In genomic region chr17:74417178-74418045, GRCh38 we compare ENCODE assay signal across 8 cellular contexts. TPM values are rescaled to one million over a fixed set of nuclear protein-coding genes. Genes with fewer than 3 reads are reported as not detected.
A peak's percentile ranks its signal among the peaks of the same experiment; 100 is the strongest.
DNase-seq lines count a peak whose midpoint lies in the region; ATAC-seq and TF ChIP-seq lines count a peak whose summit lies in the region.
"Had no signal": no experiment of that assay in that cellular context is flagged by ENCODE, and none has a peak within 500 bp of the region (broad histone marks: within the 10 kb centered on the region; RNA-seq: fewer than 3 reads in every experiment).

No MANE protein-coding gene starts in this region.

- no peak overlapping the region for H2BK15ac ChIP-seq in H9 (ENCODE audit: low read depth, low read length)

- no peak overlapping the region for H3T11ph ChIP-seq in H9 (ENCODE audit: low read length)

- no peaks in the 10 kb centered on the region for H3K79me1 ChIP-seq in H9 (ENCODE audit: insufficient read depth, low read depth, low read length, poor library complexity, severe bottlenecking)

- no peak overlapping the region for H2AFZ ChIP-seq in H9 (ENCODE audit: low read length)
- H2AFZ ChIP-seq in PC-9 = no peak overlapping the region
- H2AFZ ChIP-seq in MM.1S (ENCODE audit: low read length) = no peak overlapping the region

- peak; percentile 62 for ATAC-seq in GM18502 (IDR thresholded peaks at IDR 0.05; ENCODE audit: poor library complexity, unreplicated experiment)

- no peak overlapping the region for H3K4me3 Mint-ChIP-seq in H9
- no peak overlapping the region for H3K4me3 Mint-ChIP-seq in activated CD4-positive, alpha-beta T cell treated with anti-CD3 and anti-CD28 coated beads, Interleukin-2, amount 10 ng/mL, durations not matched to agents 7 days and 5 days
- H3K4me3 Mint-ChIP-seq: IgD-negative memory B cell had no signal

- H4K20me1 ChIP-seq in H9 (ENCODE audit: control insufficient read depth, insufficient read depth, insufficient read length) (no peaks in the 10 kb centered on the region), PC-9 (ENCODE audit: insufficient read depth) (no peaks in the 10 kb centered on the region), MM.1S (ENCODE audit: insufficient read depth, low read length) (no peaks in the 10 kb centered on the region)

- peak overlapping the region in 2 of 3 experiments; percentile 15 to 97; a peak in 2 of 7 replicates for H3K27ac Mint-ChIP-seq in H9
- no peak overlapping the region for H3K27ac Mint-ChIP-seq in activated CD4-positive, alpha-beta T cell treated with anti-CD3 and anti-CD28 coated beads, Interleukin-2, amount 10 ng/mL, durations not matched to agents 7 days and 5 days
- H3K27ac Mint-ChIP-seq: IgD-negative memory B cell had no signal

- no CpG with 5 or more reads among the region's 12 CpGs for WGBS in H9 (ENCODE audit: extremely low coverage, insufficient read length, low lambda C conversion rate)

- H4K91ac ChIP-seq in H9 (ENCODE audit: insufficient read length, low read depth, low read length) = no peak overlapping the region

- peaks cover 6 to 15% of the 10 kb centered on the region in 2 experiments for H3K4me1 Mint-ChIP-seq in H9
- H3K4me1 Mint-ChIP-seq in activated CD4-positive, alpha-beta T cell treated with anti-CD3 and anti-CD28 coated beads, Interleukin-2, amount 10 ng/mL, durations not matched to agents 7 days and 5 days = no peaks in the 10 kb centered on the region

- H2BK12ac ChIP-seq in H9 (ENCODE audit: insufficient read length, low read depth, low read length) = no peak overlapping the region

- no peak overlapping the region for H2AK5ac ChIP-seq in H9 (ENCODE audit: insufficient read length, low read length)

- peaks cover 0 to 1% (median 0%) of the 10 kb centered on the region in 3 experiments; a peak in 2 of 7 replicates for H3K36me3 Mint-ChIP-seq in H9 (ENCODE audit: insufficient read depth in 1 of 3, low read depth in 3 of 3)
- no peaks in the 10 kb centered on the region for H3K36me3 Mint-ChIP-seq in activated CD4-positive, alpha-beta T cell treated with anti-CD3 and anti-CD28 coated beads, Interleukin-2, amount 10 ng/mL, durations not matched to agents 7 days and 5 days (ENCODE audit: low read depth)
- H3K36me3 Mint-ChIP-seq: IgD-negative memory B cell had no signal

- CTCF ChIA-PET in PC-9 (lab: Charles Lee) = interaction anchor here (1.3 kb wide), 1 partner anchor 37 kb away, joined by 8 read pairs; no protein-coding TSS in a partner anchor
- CTCF ChIA-PET in activated CD4-positive, alpha-beta T cell treated with anti-CD3 and anti-CD28 coated beads, Interleukin-2, amount 10 ng/mL, durations not matched to agents 7 days and 5 days (lab: Charles Lee) = interaction anchor here (0.6 to 1.4 kb wide), 3 partner anchors 48 to 215 kb away, joined by 3 to 4 read pairs (median 3); no protein-coding TSS in a partner anchor

- H3K56ac ChIP-seq in H9 (ENCODE audit: insufficient read length, low read depth, low read length) = no peak overlapping the region

- H3K36me3 ChIP-seq in PC-9 (ENCODE audit: low read depth) (no peaks in the 10 kb centered on the region), mucosa of stomach (ENCODE audit: control insufficient read depth, insufficient read depth, low read length) (no peaks in the 10 kb centered on the region), MM.1S (replicated peaks; ENCODE audit: insufficient read depth, low read length) (no peaks in the 10 kb centered on the region)

- no peak overlapping the region for H3K18ac ChIP-seq in H9 (ENCODE audit: insufficient read length, low read depth, low read length)

- no peaks in the 10 kb centered on the region for H3K4me1 ChIP-seq in H9 (ENCODE audit: insufficient read depth, low read length)
- peaks cover 13% of the 10 kb centered on the region for H3K4me1 ChIP-seq in PC-9 (replicated peaks; ENCODE audit: insufficient read depth)
- peaks cover 23% of the 10 kb centered on the region for H3K4me1 ChIP-seq in mucosa of stomach (ENCODE audit: control insufficient read depth, insufficient read depth, low read length)
- peaks cover 7% of the 10 kb centered on the region; the same call in 1 of the 2 replicates for H3K4me1 ChIP-seq in MM.1S (ENCODE audit: low read length)

- peak; percentile 56 for DNase-seq in H9
- DNase-seq in PC-9 = peak; percentile 37 to 81
- no peak for DNase-seq in NCI-H128 (lab: John Stamatoyannopoulos, UW; ENCODE audit: unreplicated experiment)
- DNase-seq in MM.1S = no peak
- no peak for DNase-seq in activated CD4-positive, alpha-beta T cell treated with anti-CD3 and anti-CD28 coated beads, Interleukin-2, amount 10 ng/mL, durations not matched to agents 7 days and 5 days

- no peaks in the 10 kb centered on the region for H3K23me2 ChIP-seq in H9 (ENCODE audit: insufficient read length, low read depth, low read length, poor library complexity, severe bottlenecking)

- H2BK20ac ChIP-seq in H9 (ENCODE audit: low read depth, low read length, poor library complexity, severe bottlenecking) = no peak overlapping the region

- no peaks in the 10 kb centered on the region for H3K9me3 ChIP-seq in H9 (ENCODE audit: control insufficient read depth, low read depth, low read length)
- no peaks in the 10 kb centered on the region for H3K9me3 ChIP-seq in PC-9 (ENCODE audit: insufficient read depth, low read depth)
- no peaks in the 10 kb centered on the region for H3K9me3 ChIP-seq in mucosa of stomach (ENCODE audit: control insufficient read depth, low read length)
- no peaks in the 10 kb centered on the region for H3K9me3 ChIP-seq in MM.1S (replicated peaks; ENCODE audit: insufficient read depth, low read length)

- H4K8ac ChIP-seq in H9 (replicated peaks; ENCODE audit: insufficient read length, low read depth, low read length) = no peak overlapping the region

- POLR2A ChIA-PET in PC-9 (lab: Charles Lee; ENCODE audit: unreplicated experiment) = interaction anchor here (1.0 kb wide), 1 partner anchor 23 kb away, joined by 5 read pairs; no protein-coding TSS in a partner anchor
- POLR2A ChIA-PET in activated CD4-positive, alpha-beta T cell treated with anti-CD3 and anti-CD28 coated beads, Interleukin-2, amount 10 ng/mL, durations not matched to agents 7 days and 5 days (lab: Charles Lee) = no interaction called here

- no peak overlapping the region for H3K14ac ChIP-seq in H9 (ENCODE audit: insufficient read depth, low read length)

- H2BK120ac ChIP-seq in H9 (ENCODE audit: low read depth, low read length, poor library complexity, severe bottlenecking) = no peak overlapping the region

- TF ChIP-seq CTCF in H9 (conservative IDR thresholded peaks at IDR 0.05) (no peak), PC-9 (conservative IDR thresholded peaks at IDR 0.05) (no peak), MM.1S (IDR thresholded peaks at IDR 0.05; ENCODE audit: low read length) (no peak)

- H3K9me3 Mint-ChIP-seq in H9 = peaks cover under 1 to 2% of the 10 kb centered on the region in 2 experiments; a peak in 3 of 5 replicates
- H3K9me3 Mint-ChIP-seq in activated CD4-positive, alpha-beta T cell treated with anti-CD3 and anti-CD28 coated beads, Interleukin-2, amount 10 ng/mL, durations not matched to agents 7 days and 5 days = no peaks in the 10 kb centered on the region

- H3K9ac ChIP-seq in H9 (ENCODE audit: extremely low read depth, insufficient read length, low read length) = no peak overlapping the region
- H3K9ac ChIP-seq in mucosa of stomach (ENCODE audit: low read length) = peak overlapping the region; percentile 23
- no peak overlapping the region for H3K9ac ChIP-seq in MM.1S (ENCODE audit: low read length)

- no peak overlapping the region for H2BK5ac ChIP-seq in H9 (ENCODE audit: insufficient read length, low read length)

- no peak overlapping the region for H3K27ac ChIP-seq in H9 (ENCODE audit: insufficient read length, low read depth, low read length)
- no peak overlapping the region for H3K27ac ChIP-seq in PC-9
- no peak overlapping the region for H3K27ac ChIP-seq in MM.1S (ENCODE audit: low read length)

- intact Hi-C loops in PC-9 (cut with micrococcal nuclease; ENCODE audit: unreplicated experiment) = no loop called here

- H3K9me2 ChIP-seq in PC-9 (ENCODE audit: insufficient read depth) = no peaks in the 10 kb centered on the region
- H3K9me2 ChIP-seq in MM.1S (replicated peaks; ENCODE audit: insufficient read depth, low read length) = no peaks in the 10 kb centered on the region

- H3K79me2 ChIP-seq in H9 (ENCODE audit: insufficient read depth, low read length) (no peaks in the 10 kb centered on the region), PC-9 (ENCODE audit: low read depth) (no peaks in the 10 kb centered on the region), MM.1S (ENCODE audit: low read length) (no peaks in the 10 kb centered on the region)

- H3K27me3 ChIP-seq in H9 (ENCODE audit: insufficient read depth, low read length) (no peaks in the 10 kb centered on the region), PC-9 (ENCODE audit: insufficient read depth, low read depth) (no peaks in the 10 kb centered on the region), mucosa of stomach (ENCODE audit: control insufficient read depth, insufficient read depth, low read length) (no peaks in the 10 kb centered on the region), MM.1S (replicated peaks; ENCODE audit: insufficient read depth, low read length) (peaks cover 66% of the 10 kb centered on the region)

- no peak overlapping the region for H3K23ac ChIP-seq in H9 (ENCODE audit: insufficient read length, low read depth, low read length)

- H3K4me3 ChIP-seq in PC-9 = no peak overlapping the region
- H3K4me3 ChIP-seq in mucosa of stomach (ENCODE audit: low read length) = no peak overlapping the region
- H3K4me3 ChIP-seq in MM.1S (ENCODE audit: low read length) = no peak overlapping the region

- H4K5ac ChIP-seq in H9 (ENCODE audit: insufficient read length, low read depth, low read length) = no peak overlapping the region

- no TSS peak for BruUV-seq in PC-9 (replicated peaks; lab: Mats Ljungman, UMichigan)

- H3K4ac ChIP-seq in H9 (ENCODE audit: low read depth, low read length) = no peak overlapping the region

- peaks cover 11% of the 10 kb centered on the region for H3K27me3 Mint-ChIP-seq in H9 (ENCODE audit: low read depth)
- peaks cover 7% of the 10 kb centered on the region for H3K27me3 Mint-ChIP-seq in activated CD4-positive, alpha-beta T cell treated with anti-CD3 and anti-CD28 coated beads, Interleukin-2, amount 10 ng/mL, durations not matched to agents 7 days and 5 days

- H3K4me2 ChIP-seq in H9 (ENCODE audit: insufficient read depth, insufficient read length, low read length) (no peak overlapping the region), PC-9 (peak overlapping the region; percentile 30; the same call in 1 of the 2 replicates), MM.1S (ENCODE audit: low read depth, low read length) (no peak overlapping the region)

- H3F3A ChIP-seq in PC-9 (ENCODE audit: insufficient read depth, low read depth) (peaks cover 9% of the 10 kb centered on the region; the same call in 1 of the 2 replicates), MM.1S (ENCODE audit: insufficient read depth, low read length) (no peaks in the 10 kb centered on the region)

RNA-seq across cellular contexts. Expression of gene GPRC5C, which starts 14.5 kb away (rescaled TPM):
- total RNA-seq in H9 (2021) (15.2 and 15.5 TPM in 2 replicates), PC-9 (2021) (27.9 and 32.4 TPM in 2 replicates)
- total RNA-seq in activated CD4-positive, alpha-beta T cell treated with anti-CD3 and anti-CD28 coated beads, Interleukin-2, amount 10 ng/mL, durations not matched to agents 7 days and 5 days = not detected

RNA-seq across cellular contexts. Expression of gene CD300A, which starts 49.0 kb away (rescaled TPM):
- total RNA-seq in H9 (2021) = not detected in 2 replicates
- not detected in 2 replicates for total RNA-seq in PC-9 (2021)
- 1 to 10 TPM; 6.7 to 6.8 TPM for total RNA-seq in activated CD4-positive, alpha-beta T cell treated with anti-CD3 and anti-CD28 coated beads, Interleukin-2, amount 10 ng/mL, durations not matched to agents 7 days and 5 days

RNA-seq across cellular contexts. Expression of gene GPR142, which starts 50.1 kb away (rescaled TPM):
- total RNA-seq in H9 (2021) (0.33 TPM in 1 of 2 replicates, not detected in the other), PC-9 (2021) (not detected in 2 replicates)
- total RNA-seq in activated CD4-positive, alpha-beta T cell treated with anti-CD3 and anti-CD28 coated beads, Interleukin-2, amount 10 ng/mL, durations not matched to agents 7 days and 5 days = not detected

RNA-seq across cellular contexts. Expression of gene BTBD17, which starts 55.7 kb away (rescaled TPM):
- total RNA-seq in H9 (2021) (0.31 and 0.33 TPM in 2 replicates), PC-9 (2021) (not detected in 2 replicates)
- not detected for total RNA-seq in activated CD4-positive, alpha-beta T cell treated with anti-CD3 and anti-CD28 coated beads, Interleukin-2, amount 10 ng/mL, durations not matched to agents 7 days and 5 days

Comparison
In these comparisons a context has a peak if more than half of its experiments do, and no peak if none do; other contexts are left out.
1. DNase-seq: peak in H9 (single experiment) and PC-9 (2 of 2); none in NCI-H128 (single experiment), MM.1S (single experiment) and activated CD4-positive, alpha-beta T cell treated with anti-CD3 and anti-CD28 coated beads, Interleukin-2, amount 10 ng/mL, durations not matched to agents 7 days and 5 days (single experiment).
2. RNA of gene GPRC5C, which starts 14.5 kb away (total RNA-seq): 27.9 to 32.4 TPM in PC-9 and 15.2 to 15.5 TPM in H9; not detected in activated CD4-positive, alpha-beta T cell treated with anti-CD3 and anti-CD28 coated beads, Interleukin-2, amount 10 ng/mL, durations not matched to agents 7 days and 5 days; every median in the first group is over 10 times any median in the second.